In the genomic region with DNA sequence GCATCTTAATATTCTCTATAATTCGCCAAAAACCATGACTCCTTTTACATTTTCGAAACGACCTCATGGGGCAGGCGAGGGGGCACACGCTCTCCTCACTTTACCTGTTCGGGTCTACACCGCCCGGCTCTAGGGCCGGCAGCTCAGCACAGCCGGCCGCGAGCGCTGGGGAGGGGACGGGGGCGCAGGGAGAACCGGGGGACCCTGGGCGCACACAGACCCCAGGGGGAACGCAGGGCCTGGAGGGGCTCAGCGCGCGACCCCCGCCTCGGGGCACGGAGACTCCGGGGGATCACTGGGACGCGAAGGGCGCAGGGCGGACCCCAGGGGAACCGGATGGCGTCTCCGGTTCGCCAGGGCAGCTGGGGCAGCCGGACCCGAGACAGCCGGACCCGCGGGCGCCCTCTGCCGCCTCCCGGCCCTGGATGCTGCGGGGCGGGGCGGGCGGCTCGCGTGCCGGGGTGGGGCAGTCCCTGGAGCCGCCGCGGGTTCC, we compare ENCODE assay signal across 8 cellular contexts. TPM values are rescaled to one million over a fixed set of nuclear protein-coding genes. Genes with fewer than 3 reads are reported as not detected.
A peak's percentile ranks its signal among the peaks of the same experiment; 100 is the strongest.
DNase-seq lines count a peak whose midpoint lies in the region; ATAC-seq, FAIRE-seq and TF ChIP-seq lines count a peak whose summit lies in the region.

A gene (plus strand): TSS at position 482 of the 493 bp plus-strand sequence. CDS start 22,189 bp downstream, outside the sequence.

- H3F3A ChIP-seq in DOHH2 (ENCODE audit: control insufficient read depth, insufficient read depth): peaks cover 10% of the 10 kb centered on the region; the same call in 1 of the 2 replicates

- H2AFZ ChIP-seq in HepG2 (ENCODE audit: low read length): no peak within 1 kb of the TSS

- 0% methylated on average over 4 of the region's 51 CpGs for WGBS in HepG2 (ENCODE audit: low lambda C conversion rate)

- H3K27me3 ChIP-seq in DOHH2 (ENCODE audit: control insufficient read depth, low read length): no peaks in the 10 kb centered on the region
- H3K27me3 ChIP-seq in HepG2 (ENCODE audit: control insufficient read depth in 1 of 2, insufficient read depth in 2 of 2, low read length in 2 of 2): peaks cover 4 to 35% of the 10 kb centered on the region in 2 experiments; a peak in 4 of 5 replicates

- in situ Hi-C loops in HepG2 (cut with HindIII; ENCODE audit: extremely low pct_ligation_motif_present, low pct_unique_long_range_greater_than_20kb): no loop called here

- no peak within 1 kb of the TSS for H3K27ac ChIP-seq in DOHH2 (ENCODE audit: low read depth, low read length)
- H3K27ac ChIP-seq in coronary artery: no peak within 1 kb of the TSS
- no peak within 1 kb of the TSS for H3K27ac ChIP-seq in HepG2 (ENCODE audit: extremely low read length, insufficient read depth, low read length)

- TF ChIP-seq CTCF in DOHH2 (IDR thresholded peaks at IDR 0.05; ENCODE audit: low read depth, low read length, poor library complexity, severe bottlenecking): peak; percentile 24
- peak; percentile 23 for TF ChIP-seq CTCF in coronary artery (IDR thresholded peaks at IDR 0.05)
- peak; percentile 59 for TF ChIP-seq CTCF in HepG2 (CRISPR knock-in tag; IDR thresholded peaks at IDR 0.05)

- H3K4me3 ChIP-seq in DOHH2 (ENCODE audit: low read length) (peak within 1 kb of the TSS; percentile 71), coronary artery (peak within 1 kb of the TSS; percentile 72), HepG2 (replicated peaks in 1 of 3; ENCODE audit: insufficient read depth in 1 of 3, low read depth in 2 of 3, low read length in 3 of 3) (peak within 1 kb of the TSS; percentile 58 to 68 (median 67); a peak in 5 of 6 replicates)

- intact Hi-C loops in HepG2 (cut with micrococcal nuclease; ENCODE audit: unreplicated experiment): no loop called here

- H4K20me1 ChIP-seq in DOHH2 (ENCODE audit: control insufficient read depth, insufficient read depth, low read depth, low read length) (no peaks in the 10 kb centered on the region), HepG2 (ENCODE audit: insufficient read depth, low read length) (0 out of 2 replicates have a peak, but pooled peaks cover 3% of the 10 kb centered on the region)

- no peak for FAIRE-seq in HepG2 (lab: Jason Lieb, UNC)

- peaks cover 6% of the 10 kb centered on the region for H3K36me3 ChIP-seq in DOHH2 (ENCODE audit: control insufficient read depth, low read length)
- no peaks in the 10 kb centered on the region for H3K36me3 ChIP-seq in HepG2 (replicated peaks in 1 of 2; ENCODE audit: control insufficient read depth in 1 of 2, insufficient read depth in 2 of 2, low read length in 2 of 2)

- no peaks in the 10 kb centered on the region for H3K79me2 ChIP-seq in DOHH2 (ENCODE audit: control insufficient read depth, low read length)
- H3K79me2 ChIP-seq in HepG2 (ENCODE audit: insufficient read depth, low read length): no peaks in the 10 kb centered on the region

- no TSS peak for BruUV-seq in HepG2 (replicated peaks; lab: Mats Ljungman, UMichigan)

- H3K4me2 ChIP-seq in DOHH2 (ENCODE audit: low read length) (peak within 1 kb of the TSS; percentile 71), HepG2 (ENCODE audit: low read depth, low read length) (peak within 1 kb of the TSS; percentile 71)

- POLR2A ChIA-PET in HepG2 (lab: Yijun Ruan, JAX): no interaction called here

- 0 out of 2 replicates have a peak, but pooled peaks have one; percentile 11 for TF ChIP-seq RAD21 in HepG2 (CRISPR knock-in tag; IDR thresholded peaks at IDR 0.05)

- ATAC-seq in GM21390 (IDR thresholded peaks at IDR 0.05; ENCODE audit: unreplicated experiment) (peak; percentile 49), HepG2 (peak; percentile 73)
- peak; percentile 50 for ATAC-seq in stimulated activated naive CD8-positive, alpha-beta T cell treated with anti-CD3 and anti-CD28 coated beads, Interleukin-15, Interleukin-2, amounts not matched to agents 100 U/mL and 50 U/mL, for 24 hours

- H3K4me1 ChIP-seq in DOHH2 (ENCODE audit: control insufficient read depth, low read length) (peaks cover 62% of the 10 kb centered on the region), HepG2 (ENCODE audit: insufficient read depth, low read length) (peaks cover 23% of the 10 kb centered on the region)

- H3K9me3 ChIP-seq in DOHH2 (ENCODE audit: control insufficient read depth, insufficient read depth, low read length): no peaks in the 10 kb centered on the region
- no peaks in the 10 kb centered on the region for H3K9me3 ChIP-seq in HepG2 (ENCODE audit: low read length)

- CTCF ChIA-PET in HepG2 (lab: Yijun Ruan, JAX; ENCODE audit: low intra/inter-chr PET ratio, low total read pairs): no interaction called here

- H3K9ac ChIP-seq in HepG2 (ENCODE audit: insufficient read depth, low read depth, low read length): no peak within 1 kb of the TSS

- no peaks in the 10 kb centered on the region for H3K9me2 ChIP-seq in DOHH2 (replicated peaks; ENCODE audit: control insufficient read depth, low read length)

- DNase-seq in HUDEP-2 (lab: John Stamatoyannopoulos, UW; ENCODE audit: unreplicated experiment in 76 of 76): peak in 40 of 76 experiments; percentile 3 to 63 (median 31)
- DNase-seq in SW480 (ENCODE audit: low spot score): peak; percentile 79
- no peak for DNase-seq in coronary artery (ENCODE audit: low spot score)
- peak; percentile 12 for DNase-seq in HepG2 (ENCODE audit: low spot score)
- DNase-seq in stimulated activated naive CD8-positive, alpha-beta T cell treated with anti-CD3 and anti-CD28 coated beads, Interleukin-15, Interleukin-2, amounts not matched to agents 100 U/mL and 50 U/mL, for 24 hours: peak; percentile 75
- DNase-seq in NCI-H524 treated with DMSO at 0.1 percent for 48 hours (lab: John Stamatoyannopoulos, UW): no peak

- TF ChIP-seq EP300 in HepG2 (IDR thresholded peaks at IDR 0.05; ENCODE audit: low read depth in 2 of 2, low read length in 2 of 2) (no peak), HepG2 (CRISPR knock-in tag; IDR thresholded peaks at IDR 0.05; ENCODE audit: borderline replicate concordance) (no peak)

- TF ChIP-seq POLR2A in HepG2 (IDR thresholded peaks at IDR 0.05; ENCODE audit: insufficient read depth in 1 of 2, low read depth in 2 of 2, low read length in 2 of 2): no peak

TF ChIP-seq in HepG2, 621 proteins besides CTCF, POLR2A, EP300 and RAD21 (continues in another document):
- TF ChIP-seq ZNF615 (CRISPR knock-in tag; IDR thresholded peaks at IDR 0.05; ENCODE audit: borderline replicate concordance): no peak
- no peak for TF ChIP-seq MAZ (IDR thresholded peaks at IDR 0.05; ENCODE audit: borderline replicate concordance, low read depth, low read length)
- 0 out of 2 replicates have a peak, but pooled peaks have one; percentile 26 for TF ChIP-seq MAZ (CRISPR knock-in tag; IDR thresholded peaks at IDR 0.05; ENCODE audit: low read depth)
- TF ChIP-seq GABPB1 (CRISPR knock-in tag; IDR thresholded peaks at IDR 0.05): peak; percentile 41; the same call in 1 of the 2 replicates
- TF ChIP-seq ZNF136 (CRISPR knock-in tag; IDR thresholded peaks at IDR 0.05; ENCODE audit: low read depth): no peak
- TF ChIP-seq ZNF350 (CRISPR knock-in tag; IDR thresholded peaks at IDR 0.05; ENCODE audit: borderline replicate concordance, low read depth): no peak
- no peak for TF ChIP-seq PITX1 (CRISPR knock-in tag; IDR thresholded peaks at IDR 0.05)
- TF ChIP-seq POLR2AphosphoS5 (IDR thresholded peaks at IDR 0.05; ENCODE audit: low read depth, low read length): no peak
- 0 out of 2 replicates have a peak, but pooled peaks have one; percentile 8 for TF ChIP-seq MYC (CRISPR knock-in tag; IDR thresholded peaks at IDR 0.05; ENCODE audit: borderline replicate concordance)
- no peak for TF ChIP-seq ZFYVE20 (CRISPR knock-in tag; IDR thresholded peaks at IDR 0.05; ENCODE audit: borderline replicate concordance, low read depth)
- no peak for TF ChIP-seq MTA3 (CRISPR knock-in tag; IDR thresholded peaks at IDR 0.05)
- TF ChIP-seq, protein P1, sequence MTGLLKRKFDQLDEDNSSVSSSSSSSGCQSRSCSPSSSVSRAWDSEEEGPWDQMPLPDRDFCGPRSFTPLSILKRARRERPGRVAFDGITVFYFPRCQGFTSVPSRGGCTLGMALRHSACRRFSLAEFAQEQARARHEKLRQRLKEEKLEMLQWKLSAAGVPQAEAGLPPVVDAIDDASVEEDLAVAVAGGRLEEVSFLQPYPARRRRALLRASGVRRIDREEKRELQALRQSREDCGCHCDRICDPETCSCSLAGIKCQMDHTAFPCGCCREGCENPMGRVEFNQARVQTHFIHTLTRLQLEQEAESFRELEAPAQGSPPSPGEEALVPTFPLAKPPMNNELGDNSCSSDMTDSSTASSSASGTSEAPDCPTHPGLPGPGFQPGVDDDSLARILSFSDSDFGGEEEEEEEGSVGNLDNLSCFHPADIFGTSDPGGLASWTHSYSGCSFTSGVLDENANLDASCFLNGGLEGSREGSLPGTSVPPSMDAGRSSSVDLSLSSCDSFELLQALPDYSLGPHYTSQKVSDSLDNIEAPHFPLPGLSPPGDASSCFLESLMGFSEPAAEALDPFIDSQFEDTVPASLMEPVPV (CRISPR knock-in tag; IDR thresholded peaks at IDR 0.05): no peak
- no peak for TF ChIP-seq NFYC (CRISPR knock-in tag; IDR thresholded peaks at IDR 0.05)
- TF ChIP-seq CCDC6 (CRISPR knock-in tag; IDR thresholded peaks at IDR 0.05): no peak

RNA-seq across cellular contexts. Expression of the gene that starts here (rescaled TPM):
- 0.13 and 0.35 TPM in 2 replicates for total RNA-seq in HepG2 (2016; rRNA removed; fragmentation: Illumina TruSeq; extraction: Trizol)
- 0.30 and 0.44 TPM in 2 replicates for total RNA-seq in HepG2 (2016; cell fraction: cytosol; rRNA removed; fragmentation: Illumina TruSeq; extraction: Trizol; ENCODE audit: low read depth)
- 0.17 and 0.19 TPM in 2 replicates for total RNA-seq in HepG2 (2016; cell fraction: insoluble cytoplasmic fraction; rRNA removed; fragmentation: Illumina TruSeq; extraction: Trizol)
- total RNA-seq in HepG2 (2016; cell fraction: membrane; rRNA removed; fragmentation: Illumina TruSeq; extraction: Trizol): 0.14 and 0.22 TPM in 2 replicates
- 0.19 and 0.41 TPM in 2 replicates for total RNA-seq in HepG2 (2016; cell fraction: nucleus; rRNA removed; fragmentation: Illumina TruSeq; extraction: Trizol)
- polyA plus RNA-seq in HepG2 (2011; rRNA removed): 0.18 and 0.28 TPM in 2 replicates
- 0.17 and 0.20 TPM in 2 replicates for polyA plus RNA-seq in HepG2 (2011; cell fraction: cytosol; rRNA removed)
- 1.5 and 2.1 TPM in 2 replicates for polyA plus RNA-seq in HepG2 (2011; cell fraction: nucleus; rRNA removed)
- polyA plus RNA-seq in HepG2 (2012): 0.23 and 0.61 TPM in 2 replicates
- polyA plus RNA-seq in HepG2 (2016; cell fraction: cytosol; fragmentation: Illumina TruSeq; extraction: Trizol; ENCODE audit: low read depth): 0.16 TPM in 1 of 2 replicates, not detected in the other
- 0.15 and 0.39 TPM in 2 replicates for polyA plus RNA-seq in HepG2 (2016; cell fraction: insoluble cytoplasmic fraction; fragmentation: Illumina TruSeq; extraction: Trizol; ENCODE audit: low read depth)
- polyA plus RNA-seq in HepG2 (2016; cell fraction: membrane; fragmentation: Illumina TruSeq; extraction: Trizol; ENCODE audit: low read depth): 0.09 and 0.48 TPM in 2 replicates
- polyA plus RNA-seq in HepG2 (2016; cell fraction: nucleus; fragmentation: Illumina TruSeq; extraction: Trizol; ENCODE audit: insufficient read depth, low read depth): 0.63 and 0.89 TPM in 2 replicates
- 0.30 and 8.5 TPM in 2 replicates for polyA minus RNA-seq in HepG2 (2011; rRNA and poly(A)+ RNA removed; ENCODE audit: low replicate concordance)
- polyA minus RNA-seq in HepG2 (2011; cell fraction: cytosol; rRNA and poly(A)+ RNA removed): 0.40 TPM in 1 of 2 replicates, not detected in the other
- 0.39 and 1.1 TPM in 2 replicates for polyA minus RNA-seq in HepG2 (2011; cell fraction: nucleus; rRNA and poly(A)+ RNA removed)

Comparison
In these comparisons a context has a peak if more than half of its experiments do, and no peak if none do; other contexts are left out.
1. DNase-seq: peak in HUDEP-2 (40 of 76), SW480 (single experiment), HepG2 (single experiment) and stimulated activated naive CD8-positive, alpha-beta T cell treated with anti-CD3 and anti-CD28 coated beads, Interleukin-15, Interleukin-2, amounts not matched to agents 100 U/mL and 50 U/mL, for 24 hours (single experiment); none in coronary artery (single experiment) and NCI-H524 treated with DMSO at 0.1 percent for 48 hours (single experiment).
2. Peak in every context shown above with its lines, with median percentiles within 50 percentile points of each other: H3K4me3 ChIP-seq, CTCF ChIP-seq and ATAC-seq.